In genomic region chr17:10117581-10118001, GRCh38 we compare ENCODE assay signal across 12 cellular contexts.
DNase-seq lines count a peak whose midpoint lies in the region; ATAC-seq and TF ChIP-seq lines count a peak whose summit lies in the region.
"Had no signal": no experiment of that assay in that cellular context is flagged by ENCODE, and none has a peak within 500 bp of the region (broad histone marks: within the 10 kb centered on the region; RNA-seq: fewer than 3 reads in every experiment).

No MANE protein-coding gene starts in this region.

- WGBS in H9 (ENCODE audit: extremely low coverage, insufficient read length, low lambda C conversion rate), result no CpG with 5 or more reads among the region's 7 CpGs

- H2BK12ac ChIP-seq in H9 (ENCODE audit: insufficient read length, low read depth, low read length), result no peak overlapping the region

- H2AFZ ChIP-seq in H9 (ENCODE audit: low read length), result no peak overlapping the region

- 0 out of 5 replicates have a peak, but pooled peaks cover 0 to 3% of the 10 kb centered on the region in 2 experiments for H3K9me3 Mint-ChIP-seq in H9
- no peaks in the 10 kb centered on the region for H3K9me3 Mint-ChIP-seq in naive B cell
- H3K9me3 Mint-ChIP-seq in chondrocyte (ENCODE audit: low read depth), result peaks cover 6% of the 10 kb centered on the region

- no peak overlapping the region for H3K18ac ChIP-seq in H9 (ENCODE audit: insufficient read length, low read depth, low read length)

- H3K4me1 Mint-ChIP-seq in H9 (peaks cover 49 to 50% of the 10 kb centered on the region in 2 experiments), naive B cell (peaks cover 74 to 96% (median 82%) of the 10 kb centered on the region in 3 donors), chondrocyte (ENCODE audit: low read depth) (peaks cover 66% of the 10 kb centered on the region)

- peak overlapping the region; percentile 82 to 97 (median 93) for H3K9ac ChIP-seq in BLaER1 treated with 17β-estradiol and CSF1 and Interleukin-3, amounts not matched to agents 10 nM and 100 nM
- no peak overlapping the region for H3K9ac ChIP-seq in H9 (ENCODE audit: extremely low read depth, insufficient read length, low read length)

- no peak overlapping the region for H2BK20ac ChIP-seq in H9 (ENCODE audit: low read depth, low read length, poor library complexity, severe bottlenecking)

- H2BK120ac ChIP-seq in H9 (ENCODE audit: low read depth, low read length, poor library complexity, severe bottlenecking), result no peak overlapping the region

- DNase-seq in H9 (no peak), amygdala (lab: John Stamatoyannopoulos, UW) (peak in 36 of 56 donors; percentile 6 to 76 (median 44)), naive B cell (peak; percentile 47), chondrocyte (ENCODE audit: low spot score) (no peak)
- DNase-seq in stimulated activated CD4-positive, alpha-beta T cell treated with anti-CD3 and anti-CD28 coated beads, Interleukin-15, amount 100 ng/mL, for 24 hours, result no peak
- DNase-seq: activated CD4-positive, alpha-beta T cell treated with anti-CD3 and anti-CD28 coated beads, Interleukin-2, amount 50 U/mL, for 48 hours; central memory CD4-positive, alpha-beta T cell had no signal

- H3K4me3 Mint-ChIP-seq in H9 (no peak overlapping the region), naive B cell (peak overlapping the region; percentile 30 to 82 (median 44)), chondrocyte (ENCODE audit: unreplicated experiment) (no peak overlapping the region)

- H3K36me3 Mint-ChIP-seq in H9 (ENCODE audit: insufficient read depth in 1 of 3, low read depth in 3 of 3) (no peaks in the 10 kb centered on the region), naive B cell (no peaks in the 10 kb centered on the region), chondrocyte (ENCODE audit: low read depth) (no peaks in the 10 kb centered on the region)

- H3K23ac ChIP-seq in H9 (ENCODE audit: insufficient read length, low read depth, low read length), result no peak overlapping the region

- H3K27ac Mint-ChIP-seq in H9 (peak overlapping the region in 2 of 3 experiments; percentile 64 to 96; a peak in 3 of 7 replicates), naive B cell (peak overlapping the region; percentile 73 to 98 (median 86)), chondrocyte (ENCODE audit: unreplicated experiment) (no peak overlapping the region)

- H3K23me2 ChIP-seq in H9 (ENCODE audit: insufficient read length, low read depth, low read length, poor library complexity, severe bottlenecking), result no peaks in the 10 kb centered on the region

- H2AK5ac ChIP-seq in H9 (ENCODE audit: insufficient read length, low read length), result no peak overlapping the region

- peak overlapping the region; percentile 91 to 99 (median 98) for H3K4me2 ChIP-seq in BLaER1 treated with 17β-estradiol and CSF1 and Interleukin-3, amounts not matched to agents 10 nM and 100 nM
- no peak overlapping the region for H3K4me2 ChIP-seq in H9 (ENCODE audit: insufficient read depth, insufficient read length, low read length)

- TF ChIP-seq CTCF in H9 (conservative IDR thresholded peaks at IDR 0.05) (no peak), chondrocyte (IDR thresholded peaks at IDR 0.05) (no peak)

- H3K79me2 ChIP-seq in H9 (ENCODE audit: insufficient read depth, low read length), result no peaks in the 10 kb centered on the region

- H4K20me1 ChIP-seq in BLaER1 treated with 17β-estradiol and CSF1 and Interleukin-3, amounts not matched to agents 10 nM and 100 nM, result no peaks in the 10 kb centered on the region
- no peaks in the 10 kb centered on the region for H4K20me1 ChIP-seq in H9 (ENCODE audit: control insufficient read depth, insufficient read depth, insufficient read length)

- no peak overlapping the region for H4K5ac ChIP-seq in H9 (ENCODE audit: insufficient read length, low read depth, low read length)

- peaks cover 90 to 98% (median 95%) of the 10 kb centered on the region in 10 experiments for H3K4me1 ChIP-seq in BLaER1 treated with 17β-estradiol and CSF1 and Interleukin-3, amounts not matched to agents 10 nM and 100 nM
- peaks cover 10% of the 10 kb centered on the region; the same call in 1 of the 2 replicates for H3K4me1 ChIP-seq in H9 (ENCODE audit: insufficient read depth, low read length)

- H4K91ac ChIP-seq in H9 (ENCODE audit: insufficient read length, low read depth, low read length), result no peak overlapping the region

- H3K36me3 ChIP-seq in BLaER1 treated with 17β-estradiol and CSF1 and Interleukin-3, amounts not matched to agents 10 nM and 100 nM, result peaks cover 0 to 7% (median 0%) of the 10 kb centered on the region in 11 experiments; a peak in 2 of 22 replicates
- H3K36me3 ChIP-seq: thoracic aorta had no signal

- no peaks in the 10 kb centered on the region for H3K27me3 ChIP-seq in BLaER1 treated with 17β-estradiol and CSF1 and Interleukin-3, amounts not matched to agents 10 nM and 100 nM
- H3K27me3 ChIP-seq in H9 (ENCODE audit: insufficient read depth, low read length), result no peaks in the 10 kb centered on the region

- ATAC-seq in naive B cell (ENCODE audit: low read depth in 2 of 2), result peak; percentile 22 to 34
- ATAC-seq in GM21737 (IDR thresholded peaks at IDR 0.05; ENCODE audit: unreplicated experiment), result no peak
- no peak for ATAC-seq in HG02588 (IDR thresholded peaks at IDR 0.05; ENCODE audit: unreplicated experiment)

- H2BK5ac ChIP-seq in H9 (ENCODE audit: insufficient read length, low read length), result no peak overlapping the region

- peak overlapping the region; percentile 32 to 73 (median 57) for H3K4me3 ChIP-seq in BLaER1 treated with 17β-estradiol and CSF1 and Interleukin-3, amounts not matched to agents 10 nM and 100 nM
- H3K4me3 ChIP-seq: skin epidermis, thoracic aorta had no signal

- no peak overlapping the region for H3T11ph ChIP-seq in H9 (ENCODE audit: low read length)

- no peak overlapping the region for H3K14ac ChIP-seq in H9 (ENCODE audit: insufficient read depth, low read length)

- no peaks in the 10 kb centered on the region; the same call in none of the 2 replicates for H3K27me3 Mint-ChIP-seq in H9 (ENCODE audit: low read depth)
- H3K27me3 Mint-ChIP-seq in naive B cell, result no peaks in the 10 kb centered on the region
- no peaks in the 10 kb centered on the region for H3K27me3 Mint-ChIP-seq in chondrocyte (ENCODE audit: low read depth)

- H2BK15ac ChIP-seq in H9 (ENCODE audit: low read depth, low read length), result no peak overlapping the region

- H3K9me3 ChIP-seq in BLaER1 treated with 17β-estradiol and CSF1 and Interleukin-3, amounts not matched to agents 10 nM and 100 nM (replicated peaks in 1 of 11), result no peaks in the 10 kb centered on the region
- H3K9me3 ChIP-seq in H9 (ENCODE audit: control insufficient read depth, low read depth, low read length), result no peaks in the 10 kb centered on the region
- H3K9me3 ChIP-seq: thoracic aorta had no signal

- peak overlapping the region; percentile 93 to 100 (median 98) for H3K27ac ChIP-seq in BLaER1 treated with 17β-estradiol and CSF1 and Interleukin-3, amounts not matched to agents 10 nM and 100 nM
- H3K27ac ChIP-seq in H9 (ENCODE audit: insufficient read length, low read depth, low read length), result no peak overlapping the region
- H3K27ac ChIP-seq: thoracic aorta had no signal

- no peak overlapping the region for H3K4ac ChIP-seq in H9 (ENCODE audit: low read depth, low read length)

- no peaks in the 10 kb centered on the region for H3K79me1 ChIP-seq in H9 (ENCODE audit: insufficient read depth, low read depth, low read length, poor library complexity, severe bottlenecking)

- H3K56ac ChIP-seq in H9 (ENCODE audit: insufficient read length, low read depth, low read length), result no peak overlapping the region

- H4K8ac ChIP-seq in H9 (replicated peaks; ENCODE audit: insufficient read length, low read depth, low read length), result no peak overlapping the region

Comparison
In these comparisons a context has a peak if more than half of its experiments do, and no peak if none do; other contexts are left out.
1. DNase-seq: peak in amygdala (36 of 56) and naive B cell (single experiment); none in H9 (single experiment), chondrocyte (single experiment) and stimulated activated CD4-positive, alpha-beta T cell treated with anti-CD3 and anti-CD28 coated beads, Interleukin-15, amount 100 ng/mL, for 24 hours (single experiment).
2. H3K4me3 Mint-ChIP-seq: peak in naive B cell (8 of 8); none in H9 (0 of 2) and chondrocyte (single experiment).
3. ATAC-seq: peak in naive B cell (2 of 2); none in GM21737 (single experiment) and HG02588 (single experiment).